1 cellular context compared by ENCODE assay signal in the genomic region with DNA sequence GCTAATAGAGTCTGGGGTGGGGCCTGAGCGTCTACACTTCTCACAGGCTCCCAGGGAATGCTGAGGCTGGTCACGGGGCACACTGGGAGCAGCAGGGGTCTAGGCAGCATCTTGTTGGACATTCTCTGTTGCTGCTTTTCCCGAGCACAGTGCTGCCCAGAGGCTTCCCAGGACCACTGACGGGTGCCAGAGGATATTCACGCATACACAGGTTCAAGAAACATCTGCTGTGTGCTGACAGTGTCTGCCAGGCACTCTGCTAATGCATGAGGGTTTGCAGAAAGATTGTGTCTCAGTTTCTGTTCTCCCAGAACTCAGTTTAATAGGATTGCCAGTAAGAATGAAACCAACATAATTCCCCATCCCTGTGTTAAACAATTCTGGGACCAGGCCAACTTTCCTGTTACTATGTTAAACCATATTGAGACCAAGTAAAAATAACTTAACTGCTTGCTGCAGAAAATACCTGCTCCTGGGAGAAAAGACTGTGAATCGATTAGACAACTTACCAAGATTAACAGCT.
TF ChIP-seq lines count a peak whose summit lies in the region.

No MANE protein-coding gene starts in this region.

TF ChIP-seq in endothelial cell of umbilical vein, 7 proteins besides CTCF, POLR2A, EP300 and RAD21:
- no peak for TF ChIP-seq FOS (IDR thresholded peaks at IDR 0.05; ENCODE audit: borderline replicate concordance, insufficient read depth, low read length)
- TF ChIP-seq, protein P1, sequence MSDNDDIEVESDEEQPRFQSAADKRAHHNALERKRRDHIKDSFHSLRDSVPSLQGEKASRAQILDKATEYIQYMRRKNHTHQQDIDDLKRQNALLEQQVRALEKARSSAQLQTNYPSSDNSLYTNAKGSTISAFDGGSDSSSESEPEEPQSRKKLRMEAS (IDR thresholded peaks at IDR 0.05; ENCODE audit: insufficient read depth, insufficient read length), result no peak
- TF ChIP-seq JUN (IDR thresholded peaks at IDR 0.05; ENCODE audit: borderline replicate concordance, insufficient read depth, insufficient read length, low read depth), result no peak
- no peak for TF ChIP-seq MYC (IDR thresholded peaks at IDR 0.05; ENCODE audit: low read depth, low read length)
- no peak for TF ChIP-seq POLR2AphosphoS5 (IDR thresholded peaks at IDR 0.05; ENCODE audit: insufficient read depth, low read depth, low read length)
- TF ChIP-seq EZH2 (IDR thresholded peaks at IDR 0.05; ENCODE audit: borderline replicate concordance, low read depth, low read length, severe bottlenecking), result no peak
- TF ChIP-seq GATA2 (IDR thresholded peaks at IDR 0.05; ENCODE audit: insufficient read depth, insufficient read length, low read depth, low read length), result no peak
